In the genomic region with DNA sequence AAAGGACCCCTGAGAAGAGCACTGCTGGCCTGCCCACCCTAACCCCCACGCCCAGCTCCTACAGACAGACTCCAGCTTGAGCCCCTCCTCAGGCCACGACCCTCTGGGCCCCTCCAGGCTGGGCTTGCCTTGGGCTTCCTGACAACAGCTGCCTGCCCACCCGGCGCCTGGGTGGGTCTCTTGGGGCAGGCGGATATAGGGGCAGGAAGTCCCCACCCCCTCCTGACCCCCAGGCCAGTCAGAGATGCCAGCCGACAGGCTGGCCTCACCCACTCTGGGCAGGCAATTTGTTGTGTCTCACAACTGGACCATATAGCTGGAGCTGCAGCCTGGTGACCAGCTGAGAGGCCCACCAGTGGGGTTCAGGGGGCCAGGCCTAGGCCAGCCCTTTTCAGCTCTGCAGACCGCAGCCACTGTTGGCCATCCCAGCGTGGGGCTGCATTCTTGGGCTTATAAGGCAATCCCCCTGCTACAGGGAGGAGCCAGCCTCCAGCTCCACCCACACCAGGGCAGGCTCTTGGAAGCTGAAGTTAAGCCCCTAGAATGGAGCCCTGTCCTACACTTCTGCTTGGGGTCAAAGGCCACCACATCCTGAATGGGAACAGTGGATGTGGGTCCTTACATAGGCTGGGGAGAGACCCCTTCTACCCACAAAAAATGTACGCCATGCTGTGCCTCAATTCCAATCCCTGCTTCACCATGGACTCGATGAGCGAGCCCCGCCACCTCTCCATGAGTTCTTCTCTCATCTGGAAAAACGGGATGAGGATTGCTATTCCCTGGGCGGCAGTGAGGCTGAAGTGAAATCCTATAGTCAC, we compare ENCODE assay signal across 8 cellular contexts. TPM values are rescaled to one million over a fixed set of nuclear protein-coding genes. Genes with fewer than 3 reads are reported as not detected.
DNase-seq lines count a peak whose midpoint lies in the region; ATAC-seq, FAIRE-seq and TF ChIP-seq lines count a peak whose summit lies in the region.

No MANE protein-coding gene starts in this region.

- peaks cover 0 to 19% (median 0%) of the 10 kb centered on the region in 3 donors for H3K36me3 Mint-ChIP-seq in naive thymus-derived CD8-positive, alpha-beta T cell

- POLR2A ChIA-PET in naive thymus-derived CD8-positive, alpha-beta T cell (lab: Charles Lee), result interaction anchor here (0.9 to 6.0 kb wide), 3 partner anchors 24 to 125 kb away, joined by 3 to 43 read pairs (median 36); a partner anchor contains a TSS

- ATAC-seq in naive thymus-derived CD8-positive, alpha-beta T cell, result no peak
- no peak for ATAC-seq in GM19467 (IDR thresholded peaks at IDR 0.05; ENCODE audit: unreplicated experiment)

- peaks cover 0 to 2% (median 0%) of the 10 kb centered on the region in 5 donors for H3K27me3 Mint-ChIP-seq in naive thymus-derived CD8-positive, alpha-beta T cell

- peak overlapping the region in 9 of 10 donors; percentile 51 to 83 (median 64) for H3K4me3 Mint-ChIP-seq in naive thymus-derived CD8-positive, alpha-beta T cell

- no peak for TF ChIP-seq CTCF in GM13977 (IDR thresholded peaks at IDR 0.05; ENCODE audit: extremely low read depth, insufficient read depth, missing control alignments)

- in situ Hi-C loops in GM13977 (cut with MboI; ENCODE audit: low pct_unique_long_range_greater_than_20kb, low sequenced_read_pairs, unreplicated experiment), result no loop called here

- FAIRE-seq in frontal cortex (lab: Jason Lieb, UNC), result no peak

- DNase-seq in GM13977 (ENCODE audit: low spot score) (peak; percentile 67), RPMI7951 (ENCODE audit: low read depth) (peak; percentile 89), epidermal melanocyte (ENCODE audit: insufficient read length, low spot score) (peak; percentile 74), frontal cortex (ENCODE audit: low spot score in 2 of 2) (no peak), HT-29 (ENCODE audit: low spot score) (no peak)
- no peak for DNase-seq in naive thymus-derived CD8-positive, alpha-beta T cell
- no peak for DNase-seq in activated CD8-positive, alpha-beta memory T cell treated with anti-CD3 and anti-CD28 coated beads, Interleukin-2, amount 50 U/mL, for 48 hours

- H3K9me3 Mint-ChIP-seq in naive thymus-derived CD8-positive, alpha-beta T cell, result no peaks in the 10 kb centered on the region

- H3K27ac Mint-ChIP-seq in naive thymus-derived CD8-positive, alpha-beta T cell, result peak overlapping the region in 1 of 10 donors; percentile 29

- peaks cover 12 to 40% (median 36%) of the 10 kb centered on the region in 4 donors for H3K4me1 Mint-ChIP-seq in naive thymus-derived CD8-positive, alpha-beta T cell

RNA-seq across cellular contexts. Expression of a gene that starts 2.0 kb away (rescaled TPM):
- 88.4 and 93.8 TPM in 2 replicates for total RNA-seq in RPMI7951 (2014; rRNA removed; shearing (Covaris generic))
- total RNA-seq in naive thymus-derived CD8-positive, alpha-beta T cell, result 10 to 100 TPM; 16.7 to 19.1 TPM
- 1 to 10 TPM; 4.3 to 5.8 (median 5.3) TPM for polyA plus RNA-seq in naive thymus-derived CD8-positive, alpha-beta T cell
- 6.5 TPM for total RNA-seq in frontal cortex
- 32.2 and 34.7 TPM in 2 replicates for total RNA-seq in HT-29 (2014; rRNA removed; shearing (Covaris generic))

RNA-seq across cellular contexts. Expression of a gene that starts 14.2 kb away (rescaled TPM):
- total RNA-seq in RPMI7951 (2014; rRNA removed; shearing (Covaris generic)), result 0.49 TPM in 1 of 2 replicates, not detected in the other
- 1 to 10 TPM; 3.7 to 3.8 TPM for total RNA-seq in naive thymus-derived CD8-positive, alpha-beta T cell
- under 1 TPM in 1 of 3 donors, not detected in 2; 0.22 TPM for polyA plus RNA-seq in naive thymus-derived CD8-positive, alpha-beta T cell
- total RNA-seq in frontal cortex, result 3.3 TPM
- 1.6 and 1.9 TPM in 2 replicates for total RNA-seq in HT-29 (2014; rRNA removed; shearing (Covaris generic))

RNA-seq across cellular contexts. Expression of a gene that starts 21.3 kb away (rescaled TPM):
- total RNA-seq in RPMI7951 (2014; rRNA removed; shearing (Covaris generic)), result 74.2 and 87.6 TPM in 2 replicates
- total RNA-seq in naive thymus-derived CD8-positive, alpha-beta T cell, result 10 to 100 TPM; 84.0 to 86.4 TPM
- polyA plus RNA-seq in naive thymus-derived CD8-positive, alpha-beta T cell, result 10 to 100 TPM; 29.0 to 54.4 (median 43.0) TPM
- total RNA-seq in frontal cortex, result 77.0 TPM
- 240 and 269 TPM in 2 replicates for total RNA-seq in HT-29 (2014; rRNA removed; shearing (Covaris generic))

RNA-seq across cellular contexts. Expression of a gene that starts 22.0 kb away (rescaled TPM):
- total RNA-seq in RPMI7951 (2014; rRNA removed; shearing (Covaris generic)), result 29.7 and 39.5 TPM in 2 replicates
- 10 to 100 TPM; 57.0 to 62.9 TPM for total RNA-seq in naive thymus-derived CD8-positive, alpha-beta T cell
- 10 to 100 TPM; 20.5 to 25.3 (median 21.8) TPM for polyA plus RNA-seq in naive thymus-derived CD8-positive, alpha-beta T cell
- total RNA-seq in frontal cortex, result 187 TPM
- total RNA-seq in HT-29 (2014; rRNA removed; shearing (Covaris generic)), result 11.3 and 12.9 TPM in 2 replicates

RNA-seq across cellular contexts. Expression of a gene that starts 48.8 kb away (rescaled TPM):
- total RNA-seq in RPMI7951 (2014; rRNA removed; shearing (Covaris generic)), result 13.9 and 20.8 TPM in 2 replicates
- total RNA-seq in naive thymus-derived CD8-positive, alpha-beta T cell, result 1 to 10 TPM; 7.6 to 7.7 TPM
- 10 to 100 TPM; 14.6 to 21.6 (median 20.6) TPM for polyA plus RNA-seq in naive thymus-derived CD8-positive, alpha-beta T cell
- 12.2 TPM for total RNA-seq in frontal cortex
- 69.3 and 86.7 TPM in 2 replicates for total RNA-seq in HT-29 (2014; rRNA removed; shearing (Covaris generic))

Comparison
In these comparisons a context has a peak if more than half of its experiments do, and no peak if none do; other contexts are left out.
1. DNase-seq: peak in GM13977 (single experiment), RPMI7951 (single experiment) and epidermal melanocyte (single experiment); none in naive thymus-derived CD8-positive, alpha-beta T cell (0 of 10), frontal cortex (0 of 2), activated CD8-positive, alpha-beta memory T cell treated with anti-CD3 and anti-CD28 coated beads, Interleukin-2, amount 50 U/mL, for 48 hours (single experiment) and HT-29 (single experiment).